Comparison of ENCODE assay signal across 1 cellular context in genomic region chr12:120190985-120191480, GRCh38.
A peak's percentile ranks its signal among the peaks of the same experiment; 100 is the strongest.
TF ChIP-seq lines count a peak whose summit lies in the region.

No MANE protein-coding gene starts in this region.

TF ChIP-seq in HepG2, 621 proteins besides CTCF, POLR2A, EP300 and RAD21:
- TF ChIP-seq POLR2AphosphoS5 (IDR thresholded peaks at IDR 0.05; ENCODE audit: low read depth, low read length), result 0 out of 2 replicates have a peak, but pooled peaks have one; percentile 9
- TF ChIP-seq NR0B2 (CRISPR knock-in tag; IDR thresholded peaks at IDR 0.05), result no peak
